In the genomic region with DNA sequence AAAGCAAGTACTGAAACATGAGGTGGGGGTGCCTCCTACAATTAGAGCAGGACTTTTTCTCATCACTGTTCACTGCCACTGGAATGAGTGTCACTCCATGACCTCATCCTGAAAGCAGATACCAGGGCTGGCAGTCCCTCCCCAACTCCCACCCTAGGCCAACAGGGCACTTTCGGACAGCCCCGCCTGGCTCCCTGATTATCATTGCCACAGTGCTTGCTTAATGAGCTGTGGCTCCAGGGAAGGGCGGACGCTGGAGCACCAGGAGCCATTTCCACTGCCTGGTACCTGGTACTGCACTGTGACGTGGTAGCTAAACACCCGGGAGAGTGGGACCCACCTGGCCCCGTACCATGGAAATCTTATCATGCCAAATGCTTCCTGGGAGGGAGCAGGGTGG, we compare ENCODE assay signal across 28 cellular contexts. TPM values are rescaled to one million over a fixed set of nuclear protein-coding genes. Genes with fewer than 3 reads are reported as not detected.
DNase-seq lines count a peak whose midpoint lies in the region; ATAC-seq, FAIRE-seq and TF ChIP-seq lines count a peak whose summit lies in the region.
"Had no signal": no experiment of that assay in that cellular context is flagged by ENCODE, and none has a peak within 500 bp of the region (broad histone marks: within the 10 kb centered on the region; RNA-seq: fewer than 3 reads in every experiment).

No MANE protein-coding gene starts in this region.

- H3K36me3 Mint-ChIP-seq in dendritic cell treated with granulocyte-macrophage colony-stimulating factor and Interleukin-4, amounts not matched to agents 40 ng/mL and 50 ng/mL, for 4 days (ENCODE audit: low read depth): peaks cover 8% of the 10 kb centered on the region
- peaks cover 2% of the 10 kb centered on the region for H3K36me3 Mint-ChIP-seq in memory B cell

- peaks cover 58% of the 10 kb centered on the region for H3K4me1 Mint-ChIP-seq in dendritic cell treated with granulocyte-macrophage colony-stimulating factor and Interleukin-4, amounts not matched to agents 40 ng/mL and 50 ng/mL, for 4 days (ENCODE audit: low read depth)
- peaks cover 25% of the 10 kb centered on the region for H3K4me1 Mint-ChIP-seq in memory B cell

- intact Hi-C loops in dendritic cell treated with granulocyte-macrophage colony-stimulating factor and Interleukin-4, amounts not matched to agents 40 ng/mL and 50 ng/mL, for 4 days (cut with micrococcal nuclease): no loop called here
- intact Hi-C loops in head of caudate nucleus (cut with DNase I): no loop called here

- H3K4me1 ChIP-seq in small intestine (ENCODE audit: control insufficient read depth in 2 of 2, insufficient read depth in 1 of 2, low read depth in 1 of 2, low read length in 1 of 2) (peaks cover 8 to 14% of the 10 kb centered on the region in 2 donors), tibial nerve (peaks cover 0 to 25% (median 14%) of the 10 kb centered on the region in 4 donors)
- H3K4me1 ChIP-seq: HAP-1 had no signal

- WGBS in small intestine, 3 donors: 26 to 65% (median 33%) methylated on average over 7 of the region's 7 CpGs
- WGBS in tibial nerve, 2 donors: 86 to 89% methylated on average over 7 of the region's 7 CpGs

- no peak for TF ChIP-seq EP300 in tibial nerve (IDR thresholded peaks at IDR 0.05)

- H3K27me3 ChIP-seq in small intestine (ENCODE audit: control insufficient read depth in 2 of 2, insufficient read depth in 2 of 2, low read length in 2 of 2): no peaks in the 10 kb centered on the region
- no peaks in the 10 kb centered on the region for H3K27me3 ChIP-seq in tibial nerve
- H3K27me3 ChIP-seq: breast epithelium, colonic mucosa, upper lobe of right lung had no signal

- no peaks in the 10 kb centered on the region for H3K27me3 Mint-ChIP-seq in dendritic cell treated with granulocyte-macrophage colony-stimulating factor and Interleukin-4, amounts not matched to agents 40 ng/mL and 50 ng/mL, for 4 days
- no peaks in the 10 kb centered on the region for H3K27me3 Mint-ChIP-seq in memory B cell
- H3K27me3 Mint-ChIP-seq: CD4-positive, alpha-beta T cell had no signal

- H3K27ac ChIP-seq in small intestine (ENCODE audit: low read depth in 1 of 2, low read length in 1 of 2): peak overlapping the region; percentile 70 to 92
- no peak overlapping the region for H3K27ac ChIP-seq in tibial nerve
- H3K27ac ChIP-seq: colonic mucosa, upper lobe of right lung had no signal

- H3K27ac Mint-ChIP-seq in dendritic cell treated with granulocyte-macrophage colony-stimulating factor and Interleukin-4, amounts not matched to agents 40 ng/mL and 50 ng/mL, for 4 days: peak overlapping the region; percentile 87
- H3K27ac Mint-ChIP-seq in memory B cell: peak overlapping the region; percentile 28

- no peaks in the 10 kb centered on the region for H3K9me3 Mint-ChIP-seq in dendritic cell treated with granulocyte-macrophage colony-stimulating factor and Interleukin-4, amounts not matched to agents 40 ng/mL and 50 ng/mL, for 4 days
- no peaks in the 10 kb centered on the region for H3K9me3 Mint-ChIP-seq in memory B cell
- H3K9me3 Mint-ChIP-seq: activated T-cell treated with anti-CD3 and anti-CD28 coated beads, Interleukin-2, amount 50 U/mL, for 4 hours; CD4-positive, alpha-beta T cell had no signal

- ATAC-seq in memory B cell (ENCODE audit: low read depth) (no peak), HG03097 (IDR thresholded peaks at IDR 0.05; ENCODE audit: low FRiP score, unreplicated experiment) (no peak)
- ATAC-seq: activated T-cell treated with anti-CD3 and anti-CD28 coated beads, Interleukin-2, amount 50 U/mL, for 4 hours; left lobe of liver; upper lobe of right lung had no signal

- peaks cover 0 to 2% of the 10 kb centered on the region in 2 donors for H3K36me3 ChIP-seq in small intestine (ENCODE audit: control insufficient read depth in 2 of 2, insufficient read depth in 2 of 2, low read length in 2 of 2)
- H3K36me3 ChIP-seq in tibial nerve: peaks cover 0 to 11% (median 0%) of the 10 kb centered on the region in 3 donors
- H3K36me3 ChIP-seq: breast epithelium, colonic mucosa, HAP-1 had no signal

- peak; percentile 65 for DNase-seq in Caki2 (ENCODE audit: low read depth)
- no peak for DNase-seq in memory B cell (ENCODE audit: low spot score in 2 of 2)
- DNase-seq in small intestine: peak; percentile 88
- DNase-seq in tibial nerve (ENCODE audit: low spot score in 2 of 2): no peak
- no peak for DNase-seq in head of caudate nucleus
- no peak for DNase-seq in kidney glomerular epithelial cell (lab: John Stamatoyannopoulos, UW)
- DNase-seq: activated CD4-positive, alpha-beta T cell treated with anti-CD3 and anti-CD28 coated beads for 1 hour; activated naive CD4-positive, alpha-beta T cell; activated T-cell treated with anti-CD3 and anti-CD28 coated beads, Interleukin-2, amount 50 U/mL, for 4 hours; amniotic stem cell; CD4-positive, alpha-beta T cell; colonic mucosa; DMS53; GDM1; Karpas-422; midbrain; NCI-H1930; NCI-H748 treated with DMSO at 0.1 percent for 48 hours; nucleus accumbens; OCI-M1; SHP77 treated with DMSO at 0.1 percent for 48 hours; upper lobe of right lung had no signal

- in situ Hi-C loops in Caki2 (cut with HindIII; ENCODE audit: low pct_unique_long_range_greater_than_20kb, low sequenced_read_pairs): loop anchor here (25.0 kb wide), 1 partner anchor 105 kb away; a partner anchor contains a TSS

- no peaks in the 10 kb centered on the region for H3K9me3 ChIP-seq in small intestine (ENCODE audit: control insufficient read depth, low read depth)
- no peaks in the 10 kb centered on the region for H3K9me3 ChIP-seq in tibial nerve
- H3K9me3 ChIP-seq: breast epithelium, colonic mucosa, HAP-1, upper lobe of right lung had no signal

- H3K4me3 Mint-ChIP-seq in dendritic cell treated with granulocyte-macrophage colony-stimulating factor and Interleukin-4, amounts not matched to agents 40 ng/mL and 50 ng/mL, for 4 days: no peak overlapping the region
- H3K4me3 Mint-ChIP-seq in memory B cell: no peak overlapping the region
- H3K4me3 Mint-ChIP-seq: activated T-cell treated with anti-CD3 and anti-CD28 coated beads, Interleukin-2, amount 50 U/mL, for 4 hours; CD4-positive, alpha-beta T cell had no signal

- TF ChIP-seq CTCF in tibial nerve (IDR thresholded peaks at IDR 0.05): no peak

- no peak for TF ChIP-seq POLR2A in tibial nerve (IDR thresholded peaks at IDR 0.05)

- FAIRE-seq in small intestine (lab: Jason Lieb, UNC): no peak
- FAIRE-seq: endometrium had no signal

- no peak overlapping the region for H3K4me3 ChIP-seq in small intestine (ENCODE audit: low read depth in 1 of 2, low read length in 2 of 2)
- H3K4me3 ChIP-seq in tibial nerve: no peak overlapping the region
- H3K4me3 ChIP-seq: breast epithelium, colonic mucosa, HAP-1, upper lobe of right lung had no signal

RNA-seq across cellular contexts. Expression of a gene that starts 22.3 kb away (rescaled TPM):
- total RNA-seq in Caki2 (2014; rRNA removed; shearing (Covaris generic); ENCODE audit: low replicate concordance): 2.9 and 4.3 TPM in 2 replicates
- polyA plus RNA-seq in small intestine: 10 to 100 TPM; 40.2 to 41.3 (median 41.2) TPM
- 10 to 100 TPM in 1 of 4 donors, 1 to 10 TPM in 3; 5.9 to 21.9 (median 7.8) TPM for total RNA-seq in tibial nerve

Comparison
In these comparisons a context has a peak if more than half of its experiments do, and no peak if none do; other contexts are left out.
1. DNase-seq: peak in Caki2 (single experiment) and small intestine (single experiment); none in memory B cell (0 of 2), tibial nerve (0 of 2), head of caudate nucleus (0 of 42) and kidney glomerular epithelial cell (single experiment).
2. H3K27ac ChIP-seq: peak in small intestine (2 of 2); none in tibial nerve (0 of 4).